Comparison of ENCODE assay signal across 1 cellular context in the genomic region with DNA sequence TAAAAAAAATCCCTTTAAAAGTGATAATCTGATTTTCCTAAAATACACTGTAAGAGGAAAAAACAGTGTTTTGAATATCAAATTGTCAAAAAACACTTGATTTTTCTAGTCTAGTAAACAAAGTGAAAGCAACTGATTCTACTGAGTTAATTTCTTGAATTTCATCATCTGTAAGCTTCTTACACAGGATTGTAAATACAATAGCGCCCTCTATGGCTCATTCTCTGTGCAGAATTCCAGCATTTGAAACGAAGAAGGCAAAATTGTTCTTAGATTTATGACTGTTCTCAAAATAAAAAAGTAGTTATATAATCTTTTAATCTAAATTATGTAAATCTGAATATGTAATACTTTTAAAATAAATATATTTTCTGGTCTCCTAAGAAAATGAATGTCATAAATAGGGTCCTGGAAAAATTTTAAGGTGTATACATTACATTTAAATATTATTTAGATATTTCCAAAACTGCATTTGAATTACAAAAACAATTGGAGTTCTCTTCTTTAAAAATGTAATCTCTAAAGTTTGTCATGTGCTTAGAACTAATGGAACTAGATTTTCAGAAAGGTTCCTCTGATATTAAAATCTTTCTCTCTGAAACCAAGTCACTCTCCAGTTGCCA.
TF ChIP-seq lines count a peak whose summit lies in the region.

No MANE protein-coding gene starts in this region.

TF ChIP-seq in K562, 482 proteins besides CTCF, POLR2A, EP300 and RAD21 (continued from another document):
- TF ChIP-seq, protein P1, sequence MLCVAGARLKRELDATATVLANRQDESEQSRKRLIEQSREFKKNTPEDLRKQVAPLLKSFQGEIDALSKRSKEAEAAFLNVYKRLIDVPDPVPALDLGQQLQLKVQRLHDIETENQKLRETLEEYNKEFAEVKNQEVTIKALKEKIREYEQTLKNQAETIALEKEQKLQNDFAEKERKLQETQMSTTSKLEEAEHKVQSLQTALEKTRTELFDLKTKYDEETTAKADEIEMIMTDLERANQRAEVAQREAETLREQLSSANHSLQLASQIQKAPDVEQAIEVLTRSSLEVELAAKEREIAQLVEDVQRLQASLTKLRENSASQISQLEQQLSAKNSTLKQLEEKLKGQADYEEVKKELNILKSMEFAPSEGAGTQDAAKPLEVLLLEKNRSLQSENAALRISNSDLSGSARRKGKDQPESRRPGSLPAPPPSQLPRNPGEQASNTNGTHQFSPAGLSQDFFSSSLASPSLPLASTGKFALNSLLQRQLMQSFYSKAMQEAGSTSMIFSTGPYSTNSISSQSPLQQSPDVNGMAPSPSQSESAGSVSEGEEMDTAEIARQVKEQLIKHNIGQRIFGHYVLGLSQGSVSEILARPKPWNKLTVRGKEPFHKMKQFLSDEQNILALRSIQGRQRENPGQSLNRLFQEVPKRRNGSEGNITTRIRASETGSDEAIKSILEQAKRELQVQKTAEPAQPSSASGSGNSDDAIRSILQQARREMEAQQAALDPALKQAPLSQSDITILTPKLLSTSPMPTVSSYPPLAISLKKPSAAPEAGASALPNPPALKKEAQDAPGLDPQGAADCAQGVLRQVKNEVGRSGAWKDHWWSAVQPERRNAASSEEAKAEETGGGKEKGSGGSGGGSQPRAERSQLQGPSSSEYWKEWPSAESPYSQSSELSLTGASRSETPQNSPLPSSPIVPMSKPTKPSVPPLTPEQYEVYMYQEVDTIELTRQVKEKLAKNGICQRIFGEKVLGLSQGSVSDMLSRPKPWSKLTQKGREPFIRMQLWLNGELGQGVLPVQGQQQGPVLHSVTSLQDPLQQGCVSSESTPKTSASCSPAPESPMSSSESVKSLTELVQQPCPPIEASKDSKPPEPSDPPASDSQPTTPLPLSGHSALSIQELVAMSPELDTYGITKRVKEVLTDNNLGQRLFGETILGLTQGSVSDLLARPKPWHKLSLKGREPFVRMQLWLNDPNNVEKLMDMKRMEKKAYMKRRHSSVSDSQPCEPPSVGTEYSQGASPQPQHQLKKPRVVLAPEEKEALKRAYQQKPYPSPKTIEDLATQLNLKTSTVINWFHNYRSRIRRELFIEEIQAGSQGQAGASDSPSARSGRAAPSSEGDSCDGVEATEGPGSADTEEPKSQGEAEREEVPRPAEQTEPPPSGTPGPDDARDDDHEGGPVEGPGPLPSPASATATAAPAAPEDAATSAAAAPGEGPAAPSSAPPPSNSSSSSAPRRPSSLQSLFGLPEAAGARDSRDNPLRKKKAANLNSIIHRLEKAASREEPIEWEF (CRISPR knock-in tag; IDR thresholded peaks at IDR 0.05), result no peak
- TF ChIP-seq GATA2 (CRISPR knock-in tag; IDR thresholded peaks at IDR 0.05), result no peak
- no peak for TF ChIP-seq ADNP (tag; IDR thresholded peaks at IDR 0.05)
- TF ChIP-seq YY1 (IDR thresholded peaks at IDR 0.05; ENCODE audit: borderline replicate concordance in 1 of 3, control insufficient read depth in 1 of 3, extremely low read depth in 1 of 3, insufficient read depth in 3 of 3, insufficient read length in 1 of 3, insufficient replicate concordance in 2 of 3, low read depth in 1 of 3, low read length in 2 of 3), result no peak
- TF ChIP-seq SMC3 (conservative IDR thresholded peaks at IDR 0.05; ENCODE audit: insufficient read depth, low read depth, low read length), result 0 out of 2 replicates have a peak, but pooled peaks have one; percentile 11
- TF ChIP-seq CEBPG (CRISPR knock-in tag; IDR thresholded peaks at IDR 0.05), result no peak
- TF ChIP-seq CEBPG (tag; conservative IDR thresholded peaks at IDR 0.05 in 1 of 2, IDR thresholded peaks at IDR 0.05 in 1 of 2), result peak; percentile 65 to 86
- TF ChIP-seq, protein P2, sequence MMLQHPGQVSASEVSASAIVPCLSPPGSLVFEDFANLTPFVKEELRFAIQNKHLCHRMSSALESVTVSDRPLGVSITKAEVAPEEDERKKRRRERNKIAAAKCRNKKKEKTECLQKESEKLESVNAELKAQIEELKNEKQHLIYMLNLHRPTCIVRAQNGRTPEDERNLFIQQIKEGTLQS (IDR thresholded peaks at IDR 0.05), result peak; percentile 76
- TF ChIP-seq, protein P2 (CRISPR knock-in tag; conservative IDR thresholded peaks at IDR 0.05), result no peak
- TF ChIP-seq ZNF133 (CRISPR knock-in tag; IDR thresholded peaks at IDR 0.05), result no peak
- no peak for TF ChIP-seq MCM5 (IDR thresholded peaks at IDR 0.05; ENCODE audit: low read depth)
- TF ChIP-seq, protein P3, sequence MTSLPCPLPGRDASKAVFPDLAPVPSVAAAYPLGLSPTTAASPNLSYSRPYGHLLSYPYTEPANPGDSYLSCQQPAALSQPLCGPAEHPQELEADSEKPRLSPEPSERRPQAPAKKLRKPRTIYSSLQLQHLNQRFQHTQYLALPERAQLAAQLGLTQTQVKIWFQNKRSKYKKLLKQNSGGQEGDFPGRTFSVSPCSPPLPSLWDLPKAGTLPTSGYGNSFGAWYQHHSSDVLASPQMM (CRISPR knock-in tag; IDR thresholded peaks at IDR 0.05), result no peak
- TF ChIP-seq, protein P4, sequence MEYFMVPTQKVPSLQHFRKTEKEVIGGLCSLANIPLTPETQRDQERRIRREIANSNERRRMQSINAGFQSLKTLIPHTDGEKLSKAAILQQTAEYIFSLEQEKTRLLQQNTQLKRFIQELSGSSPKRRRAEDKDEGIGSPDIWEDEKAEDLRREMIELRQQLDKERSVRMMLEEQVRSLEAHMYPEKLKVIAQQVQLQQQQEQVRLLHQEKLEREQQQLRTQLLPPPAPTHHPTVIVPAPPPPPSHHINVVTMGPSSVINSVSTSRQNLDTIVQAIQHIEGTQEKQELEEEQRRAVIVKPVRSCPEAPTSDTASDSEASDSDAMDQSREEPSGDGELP (CRISPR knock-in tag; IDR thresholded peaks at IDR 0.05; ENCODE audit: borderline replicate concordance), result no peak
- no peak for TF ChIP-seq HDAC2 (IDR thresholded peaks at IDR 0.05)
- peak; percentile 67 for TF ChIP-seq CEBPB (tag; IDR thresholded peaks at IDR 0.05)
- TF ChIP-seq ESRRA (IDR thresholded peaks at IDR 0.05; ENCODE audit: borderline replicate concordance, low read depth), result no peak
- no peak for TF ChIP-seq NFIX (CRISPR knock-in tag; IDR thresholded peaks at IDR 0.05; ENCODE audit: low read depth)
- TF ChIP-seq POLR2B (IDR thresholded peaks at IDR 0.05; ENCODE audit: low read depth, partially characterized antibody), result no peak
TF ChIP-seq in K562: peak in this region for 6.
